11 cellular contexts compared by ENCODE assay signal in genomic region chr19:17739121-17739875, GRCh38. TPM values are rescaled to one million over a fixed set of nuclear protein-coding genes. Genes with fewer than 3 reads are reported as not detected.
DNase-seq lines count a peak whose midpoint lies in the region; ATAC-seq and TF ChIP-seq lines count a peak whose summit lies in the region.
"Had no signal": no experiment of that assay in that cellular context is flagged by ENCODE, and none has a peak within 500 bp of the region (broad histone marks: within the 10 kb centered on the region; RNA-seq: fewer than 3 reads in every experiment).

No MANE protein-coding gene starts in this region.

- intact Hi-C loops in activated T-helper 1 cell treated with anti-CD3 and anti-CD28 coated beads, Interleukin-12 subunit alpha, Interleukin-12 subunit beta, Interleukin-2, Interleukin-4 antibody, amounts not matched to agents 30 ng/mL and 10 ng/mL and 1 ng/mL, durations not matched to agents 14 hours and 24 hours and 36 hours (cut with micrococcal nuclease), result no loop called here

- peaks cover 14 to 18% of the 10 kb centered on the region in 2 donors for H3K9me3 ChIP-seq in neuronal stem cell (replicated peaks in 1 of 2; ENCODE audit: control insufficient read depth in 2 of 2, insufficient read depth in 1 of 2, low read depth in 1 of 2, low read length in 2 of 2)

- DNase-seq in DMS 273 (lab: John Stamatoyannopoulos, UW; ENCODE audit: unreplicated experiment) (peak; percentile 76), DMS 273 treated with DMSO at 0.1 percent for 48 hours (lab: John Stamatoyannopoulos, UW) (no peak), MV-4-11 (lab: John Stamatoyannopoulos, UW) (peak; percentile 96), neuronal stem cell (ENCODE audit: low spot score) (no peak), erythroblast (lab: John Stamatoyannopoulos, UW) (no peak), NCI-H1048 (lab: John Stamatoyannopoulos, UW) (no peak)
- no peak for DNase-seq in activated T-helper 1 cell treated with anti-CD3 and anti-CD28 coated beads, Interleukin-12 subunit alpha, Interleukin-12 subunit beta, Interleukin-2, Interleukin-4 antibody, amounts not matched to agents 30 ng/mL and 10 ng/mL and 1 ng/mL, durations not matched to agents 14 hours and 24 hours and 36 hours (ENCODE audit: low spot score)
- DNase-seq: NCI-H146 had no signal

- H3K36me3 Mint-ChIP-seq in activated T-helper 1 cell treated with anti-CD3 and anti-CD28 coated beads, Interleukin-12 subunit alpha, Interleukin-12 subunit beta, Interleukin-2, Interleukin-4 antibody, amounts not matched to agents 30 ng/mL and 10 ng/mL and 1 ng/mL, durations not matched to agents 14 hours and 24 hours and 36 hours (ENCODE audit: low read depth), result peaks cover 7% of the 10 kb centered on the region

- H3K4me1 Mint-ChIP-seq in activated T-helper 1 cell treated with anti-CD3 and anti-CD28 coated beads, Interleukin-12 subunit alpha, Interleukin-12 subunit beta, Interleukin-2, Interleukin-4 antibody, amounts not matched to agents 30 ng/mL and 10 ng/mL and 1 ng/mL, durations not matched to agents 14 hours and 24 hours and 36 hours (ENCODE audit: low read depth), result peaks cover 17% of the 10 kb centered on the region

- no peak overlapping the region for H3K4me3 Mint-ChIP-seq in activated T-helper 1 cell treated with anti-CD3 and anti-CD28 coated beads, Interleukin-12 subunit alpha, Interleukin-12 subunit beta, Interleukin-2, Interleukin-4 antibody, amounts not matched to agents 30 ng/mL and 10 ng/mL and 1 ng/mL, durations not matched to agents 14 hours and 24 hours and 36 hours

- H3K18ac ChIP-seq in neuronal stem cell (ENCODE audit: low read length), result peak overlapping the region; percentile 64

- peaks cover 11 to 37% of the 10 kb centered on the region in 2 donors for H3K36me3 ChIP-seq in neuronal stem cell (replicated peaks in 1 of 2; ENCODE audit: control insufficient read depth in 2 of 2, insufficient read depth in 2 of 2, low read length in 2 of 2)

- no peak overlapping the region for H2AFZ ChIP-seq in neuronal stem cell (ENCODE audit: low read length)

- H3K27me3 Mint-ChIP-seq in activated T-helper 1 cell treated with anti-CD3 and anti-CD28 coated beads, Interleukin-12 subunit alpha, Interleukin-12 subunit beta, Interleukin-2, Interleukin-4 antibody, amounts not matched to agents 30 ng/mL and 10 ng/mL and 1 ng/mL, durations not matched to agents 14 hours and 24 hours and 36 hours (ENCODE audit: insufficient read depth), result no peaks in the 10 kb centered on the region

- no peak overlapping the region for H2BK15ac ChIP-seq in neuronal stem cell (ENCODE audit: low read length)

- no peak overlapping the region for H3K4me3 ChIP-seq in neuronal stem cell (ENCODE audit: low read length in 2 of 2)

- H3K27ac ChIP-seq in neuronal stem cell (replicated peaks; ENCODE audit: low read length), result no peak overlapping the region
- H3K27ac ChIP-seq: 22Rv1 had no signal

- no peak overlapping the region for H4K8ac ChIP-seq in neuronal stem cell (ENCODE audit: low read depth, low read length)

- peak overlapping the region; percentile 38 for H3K14ac ChIP-seq in neuronal stem cell (ENCODE audit: low read length)

- TF ChIP-seq POLR2A in erythroblast (IDR thresholded peaks at IDR 0.05; ENCODE audit: low read length), result no peak

- no peak overlapping the region for H3K4ac ChIP-seq in neuronal stem cell (ENCODE audit: low read length)

- H2BK5ac ChIP-seq in neuronal stem cell (ENCODE audit: low read length), result no peak overlapping the region

- no peak overlapping the region for H4K91ac ChIP-seq in neuronal stem cell (ENCODE audit: low read depth, low read length, poor library complexity)

- peaks cover 3 to 4% of the 10 kb centered on the region in 2 donors for H3K4me1 ChIP-seq in neuronal stem cell (ENCODE audit: control insufficient read depth in 2 of 2, insufficient read depth in 1 of 2, low read depth in 1 of 2, low read length in 2 of 2)

- H3K79me1 ChIP-seq in neuronal stem cell (ENCODE audit: low read depth, low read length), result peaks cover under 1% of the 10 kb centered on the region

- H3K27ac Mint-ChIP-seq in activated T-helper 1 cell treated with anti-CD3 and anti-CD28 coated beads, Interleukin-12 subunit alpha, Interleukin-12 subunit beta, Interleukin-2, Interleukin-4 antibody, amounts not matched to agents 30 ng/mL and 10 ng/mL and 1 ng/mL, durations not matched to agents 14 hours and 24 hours and 36 hours, result peak overlapping the region; percentile 27

- H3K4me2 ChIP-seq in neuronal stem cell (ENCODE audit: insufficient read depth, low read length, poor library complexity, severe bottlenecking), result no peak overlapping the region

- ATAC-seq in GM18909 (IDR thresholded peaks at IDR 0.05; ENCODE audit: poor library complexity, unreplicated experiment), result no peak

- no peaks in the 10 kb centered on the region for H3K9me3 Mint-ChIP-seq in activated T-helper 1 cell treated with anti-CD3 and anti-CD28 coated beads, Interleukin-12 subunit alpha, Interleukin-12 subunit beta, Interleukin-2, Interleukin-4 antibody, amounts not matched to agents 30 ng/mL and 10 ng/mL and 1 ng/mL, durations not matched to agents 14 hours and 24 hours and 36 hours

- H2BK120ac ChIP-seq in neuronal stem cell (ENCODE audit: low read depth, low read length), result no peak overlapping the region

- no peak overlapping the region for H3K9ac ChIP-seq in neuronal stem cell (ENCODE audit: low read depth, low read length, poor library complexity)

- H2AK5ac ChIP-seq in neuronal stem cell (ENCODE audit: low read depth, low read length), result peak overlapping the region; percentile 46

- WGBS in neuronal stem cell (ENCODE audit: extremely low coverage in 2 of 2, insufficient read length in 2 of 2, insufficient replicate concordance in 1 of 2), 2 donors, result no CpG with 5 or more reads among the region's 18 CpGs

- no peaks in the 10 kb centered on the region for H3K27me3 ChIP-seq in neuronal stem cell (ENCODE audit: control insufficient read depth in 3 of 3, insufficient read depth in 3 of 3, low read depth in 1 of 3, low read length in 3 of 3)

- no peak overlapping the region for H3K23ac ChIP-seq in neuronal stem cell (ENCODE audit: low read depth, low read length, poor library complexity)

- H2BK12ac ChIP-seq in neuronal stem cell (ENCODE audit: low read length), result no peak overlapping the region

RNA-seq across cellular contexts. Expression of gene FCHO1, which starts 12.0 kb away (rescaled TPM):
- 88.6 and 93.6 TPM in 2 replicates for total RNA-seq in activated T-helper 1 cell treated with anti-CD3 and anti-CD28 coated beads, Interleukin-12 subunit alpha, Interleukin-12 subunit beta, Interleukin-2, Interleukin-4 antibody, amounts not matched to agents 30 ng/mL and 10 ng/mL and 1 ng/mL, durations not matched to agents 14 hours and 24 hours and 36 hours
- 18.3 TPM for polyA plus RNA-seq in neuronal stem cell (2013, experiment 1 of 2)
- polyA plus RNA-seq in neuronal stem cell (2013, experiment 2 of 2), result 18.1 TPM

RNA-seq across cellular contexts. Expression of gene MAP1S, which starts 20.0 kb away (rescaled TPM):
- 81.7 and 83.7 TPM in 2 replicates for total RNA-seq in activated T-helper 1 cell treated with anti-CD3 and anti-CD28 coated beads, Interleukin-12 subunit alpha, Interleukin-12 subunit beta, Interleukin-2, Interleukin-4 antibody, amounts not matched to agents 30 ng/mL and 10 ng/mL and 1 ng/mL, durations not matched to agents 14 hours and 24 hours and 36 hours
- polyA plus RNA-seq in neuronal stem cell (2013, experiment 1 of 2), result 35.5 TPM
- polyA plus RNA-seq in neuronal stem cell (2013, experiment 2 of 2), result 35.9 TPM

RNA-seq across cellular contexts. Expression of gene UNC13A, which starts 51.1 kb away (rescaled TPM):
- 0.02 TPM in 1 of 2 replicates, not detected in the other for total RNA-seq in activated T-helper 1 cell treated with anti-CD3 and anti-CD28 coated beads, Interleukin-12 subunit alpha, Interleukin-12 subunit beta, Interleukin-2, Interleukin-4 antibody, amounts not matched to agents 30 ng/mL and 10 ng/mL and 1 ng/mL, durations not matched to agents 14 hours and 24 hours and 36 hours
- polyA plus RNA-seq in neuronal stem cell (2013, experiment 1 of 2), result 0.11 TPM
- 0.10 TPM for polyA plus RNA-seq in neuronal stem cell (2013, experiment 2 of 2)

RNA-seq across cellular contexts. Expression of gene B3GNT3, which starts 55.6 kb away (rescaled TPM):
- total RNA-seq in activated T-helper 1 cell treated with anti-CD3 and anti-CD28 coated beads, Interleukin-12 subunit alpha, Interleukin-12 subunit beta, Interleukin-2, Interleukin-4 antibody, amounts not matched to agents 30 ng/mL and 10 ng/mL and 1 ng/mL, durations not matched to agents 14 hours and 24 hours and 36 hours, result not detected in 2 replicates
- 0.03 TPM for polyA plus RNA-seq in neuronal stem cell (2013, experiment 1 of 2)
- not detected for polyA plus RNA-seq in neuronal stem cell (2013, experiment 2 of 2)
- total RNA-seq: fibroblast of lung had no signal
- polyA plus RNA-seq: fibroblast of lung had no signal

Comparison
In these comparisons a context has a peak if more than half of its experiments do, and no peak if none do; other contexts are left out.
1. DNase-seq: peak in DMS 273 (single experiment) and MV-4-11 (single experiment); none in DMS 273 treated with DMSO at 0.1 percent for 48 hours (single experiment), activated T-helper 1 cell treated with anti-CD3 and anti-CD28 coated beads, Interleukin-12 subunit alpha, Interleukin-12 subunit beta, Interleukin-2, Interleukin-4 antibody, amounts not matched to agents 30 ng/mL and 10 ng/mL and 1 ng/mL, durations not matched to agents 14 hours and 24 hours and 36 hours (single experiment), neuronal stem cell (single experiment), erythroblast (0 of 2) and NCI-H1048 (single experiment).